Comparison of ENCODE assay signal across 8 cellular contexts in the genomic region with DNA sequence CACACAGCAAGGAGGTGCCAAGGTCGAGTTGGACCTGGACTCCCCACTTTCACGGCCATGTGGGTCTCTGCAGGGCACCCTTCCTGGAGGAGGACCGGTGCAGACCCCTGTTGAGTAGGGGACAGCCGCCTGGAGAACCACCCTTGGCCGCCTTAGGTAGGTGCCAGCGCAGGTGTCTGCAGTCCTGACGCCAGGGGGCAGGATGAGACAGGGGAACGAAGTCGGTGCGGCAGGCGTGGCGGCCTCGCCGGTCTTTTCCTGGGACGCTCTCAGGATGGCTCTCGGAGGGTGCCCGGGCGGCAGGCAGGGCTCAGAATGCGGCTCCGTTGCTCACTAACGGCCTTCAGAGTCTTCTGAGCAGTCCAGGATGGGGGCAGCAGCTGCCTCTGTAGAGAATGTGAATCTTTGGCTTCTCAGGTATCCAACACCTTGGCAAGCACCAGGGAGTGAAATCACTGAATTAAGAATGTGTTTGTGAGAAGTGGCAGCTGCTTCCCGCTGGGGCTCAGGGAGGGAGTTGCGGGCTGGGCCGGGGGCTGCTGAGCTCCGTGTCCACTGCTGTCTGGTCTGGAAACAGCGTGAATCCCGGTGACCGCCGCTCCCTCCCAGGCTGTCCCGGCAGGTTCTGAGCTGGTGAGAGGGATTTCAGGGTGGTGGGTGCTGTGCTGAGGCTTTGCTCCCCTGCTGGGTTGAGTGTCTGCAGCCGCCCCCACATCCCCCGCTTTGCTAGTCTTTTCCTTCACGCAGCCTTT. TPM values are rescaled to one million over a fixed set of nuclear protein-coding genes. Genes with fewer than 3 reads are reported as not detected.
DNase-seq lines count a peak whose midpoint lies in the region; ATAC-seq and TF ChIP-seq lines count a peak whose summit lies in the region.

No MANE protein-coding gene starts in this region.

- H3K36me3 ChIP-seq in neural cell (ENCODE audit: insufficient read depth, low read length), result no peaks in the 10 kb centered on the region

- no peak overlapping the region for H2AFZ ChIP-seq in neural cell (ENCODE audit: low read depth, low read length)

- peak overlapping the region; percentile 39 for H3K4me3 ChIP-seq in neural cell (ENCODE audit: low read length)

- H3K27ac ChIP-seq in neural cell (ENCODE audit: low read length), result no peak overlapping the region

- TF ChIP-seq RAD21 in neural cell (conservative IDR thresholded peaks at IDR 0.05), result peak; percentile 99

- no peak overlapping the region for H3K4me2 ChIP-seq in neural cell (ENCODE audit: low read length)

- no peaks in the 10 kb centered on the region for H3K79me2 ChIP-seq in neural cell (replicated peaks; ENCODE audit: insufficient read depth, low read length)

- DNase-seq in DMS114 treated with DMSO at 0.1 percent for 48 hours (lab: John Stamatoyannopoulos, UW; ENCODE audit: unreplicated experiment), result peak; percentile 63
- DNase-seq in NOMO-1 (lab: John Stamatoyannopoulos, UW; ENCODE audit: unreplicated experiment in 2 of 2), result peak; percentile 15 to 51
- peak; percentile 68 for DNase-seq in activated T-cell treated with anti-CD3 and anti-CD28 coated beads for 4 hours
- DNase-seq in fibroblast of gingiva (ENCODE audit: low read depth), result peak; percentile 22
- DNase-seq in stimulated activated naive CD8-positive, alpha-beta T cell treated with anti-CD3 and anti-CD28 coated beads, Interleukin-15, Interleukin-2, amounts not matched to agents 100 U/mL and 50 U/mL, for 24 hours, result peak; percentile 85

- no peaks in the 10 kb centered on the region for H3K9me3 ChIP-seq in neural cell (ENCODE audit: low read length)

- no peaks in the 10 kb centered on the region for H3F3A ChIP-seq in neural cell (ENCODE audit: insufficient read depth, low read length, poor library complexity, severe bottlenecking)

- peak; percentile 97 for TF ChIP-seq CTCF in neural cell (IDR thresholded peaks at IDR 0.05; ENCODE audit: poor library complexity, severe bottlenecking)

- H4K20me1 ChIP-seq in neural cell (ENCODE audit: insufficient read depth), result no peaks in the 10 kb centered on the region

- no peaks in the 10 kb centered on the region for H3K27me3 ChIP-seq in neural cell (ENCODE audit: insufficient read depth, low read depth, low read length)

- TF ChIP-seq EP300 in neural cell (conservative IDR thresholded peaks at IDR 0.05; ENCODE audit: poor library complexity, severe bottlenecking), result no peak

- ATAC-seq in HG03103 (IDR thresholded peaks at IDR 0.05; ENCODE audit: low read depth, unreplicated experiment) (peak; percentile 55), GM19455 (IDR thresholded peaks at IDR 0.05; ENCODE audit: unreplicated experiment) (no peak)
- peak; percentile 75 for ATAC-seq in stimulated activated naive CD8-positive, alpha-beta T cell treated with anti-CD3 and anti-CD28 coated beads, Interleukin-15, Interleukin-2, amounts not matched to agents 100 U/mL and 50 U/mL, for 24 hours

- no peaks in the 10 kb centered on the region for H3K9me2 ChIP-seq in neural cell (ENCODE audit: insufficient read depth, low read length)

- peak overlapping the region; percentile 29 for H3K9ac ChIP-seq in neural cell (ENCODE audit: low read length)

TF ChIP-seq in neural cell, 6 proteins besides CTCF, POLR2A, EP300 and RAD21:
- peak; percentile 43 for TF ChIP-seq MXI1 (conservative IDR thresholded peaks at IDR 0.05; ENCODE audit: poor library complexity, severe bottlenecking)
- peak; percentile 99 for TF ChIP-seq SMC3 (conservative IDR thresholded peaks at IDR 0.05; ENCODE audit: poor library complexity)
- no peak for TF ChIP-seq TAF1 (IDR thresholded peaks at IDR 0.05; ENCODE audit: low read depth)

RNA-seq across cellular contexts. Expression of a gene that starts 10.9 kb away (rescaled TPM):
- polyA plus RNA-seq in neural cell, result 24.3 and 28.2 TPM in 2 replicates
- 24.1 and 24.8 TPM in 2 replicates for polyA minus RNA-seq in neural cell

RNA-seq across cellular contexts. Expression of a gene that starts 53.7 kb away (rescaled TPM):
- polyA plus RNA-seq in neural cell, result 20.2 and 21.0 TPM in 2 replicates
- polyA minus RNA-seq in neural cell, result 10.0 and 11.0 TPM in 2 replicates

RNA-seq across cellular contexts. Expression of a gene that starts 53.9 kb away (rescaled TPM):
- 8.1 and 21.5 TPM in 2 replicates for polyA plus RNA-seq in neural cell
- 20.7 and 22.3 TPM in 2 replicates for polyA minus RNA-seq in neural cell

Comparison
In these comparisons a context has a peak if more than half of its experiments do, and no peak if none do; other contexts are left out.
1. DNase-seq: peak in every context shown above with its lines; median percentile 85 in stimulated activated naive CD8-positive, alpha-beta T cell treated with anti-CD3 and anti-CD28 coated beads, Interleukin-15, Interleukin-2, amounts not matched to agents 100 U/mL and 50 U/mL, for 24 hours; 68 in activated T-cell treated with anti-CD3 and anti-CD28 coated beads for 4 hours; 63 in DMS114 treated with DMSO at 0.1 percent for 48 hours; 33 in NOMO-1; 22 in fibroblast of gingiva.